Comparison of ENCODE assay signal across 7 cellular contexts in the genomic region with DNA sequence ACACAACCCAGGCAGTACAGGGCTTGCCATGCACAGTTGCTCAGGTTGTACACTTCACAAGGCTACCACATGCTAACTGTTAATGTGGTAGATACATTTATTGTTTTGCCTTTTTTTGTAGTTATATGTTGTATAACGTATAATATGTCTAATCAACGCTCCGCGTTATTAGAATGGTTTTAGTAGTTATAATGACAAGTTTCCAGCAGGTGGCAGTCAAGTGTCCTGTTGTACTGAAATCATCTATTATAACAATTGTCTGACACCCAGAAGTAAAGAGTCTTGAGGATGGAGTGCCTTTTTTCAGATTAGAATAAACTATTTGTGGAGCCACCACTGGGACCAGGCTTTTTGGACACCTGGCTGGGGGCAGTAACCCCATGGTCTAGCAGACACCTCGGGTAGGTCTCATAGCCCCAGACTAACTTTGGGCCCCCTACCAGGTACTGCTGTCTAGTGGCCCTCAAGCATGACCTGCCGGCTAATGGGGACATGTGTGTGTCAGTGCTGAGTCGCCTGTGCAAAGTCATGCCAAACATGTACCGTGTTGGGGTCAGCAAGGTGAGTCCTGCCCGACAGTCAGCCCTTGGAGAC. TPM values are rescaled to one million over a fixed set of nuclear protein-coding genes. Genes with fewer than 3 reads are reported as not detected.
DNase-seq lines count a peak whose midpoint lies in the region; ATAC-seq, FAIRE-seq and TF ChIP-seq lines count a peak whose summit lies in the region.

No MANE protein-coding gene starts in this region.

- TF ChIP-seq CTCF in HFF-Myc (IDR thresholded peaks at IDR 0.05; ENCODE audit: low read depth, low read length, missing control alignments) (peak; percentile 51), PC-9 (conservative IDR thresholded peaks at IDR 0.05) (peak; percentile 79), GM12878 (IDR thresholded peaks at IDR 0.05 in 2 of 3, conservative IDR thresholded peaks at IDR 0.05 in 1 of 3; ENCODE audit: control insufficient read depth in 2 of 3, extremely low read depth in 1 of 3, insufficient read depth in 1 of 3, low read depth in 3 of 3, low read length in 3 of 3) (peak; percentile 40 to 69 (median 60))

- H3K27me3 ChIP-seq in PC-9 (ENCODE audit: insufficient read depth, low read depth) (no peaks in the 10 kb centered on the region), GM12878 (replicated peaks in 1 of 2; ENCODE audit: control insufficient read depth in 2 of 2, insufficient read depth in 2 of 2, low read length in 1 of 2) (no peaks in the 10 kb centered on the region)

- H3K4me1 ChIP-seq in PC-9 (replicated peaks; ENCODE audit: insufficient read depth): peaks cover 5% of the 10 kb centered on the region; the same call in 1 of the 2 replicates
- no peaks in the 10 kb centered on the region for H3K4me1 ChIP-seq in GM12878 (ENCODE audit: control insufficient read depth, insufficient read depth, low read length)

- no peaks in the 10 kb centered on the region for H3K9me2 ChIP-seq in PC-9 (ENCODE audit: insufficient read depth)

- FAIRE-seq in GM12878 (lab: Jason Lieb, UNC): peak; percentile 95

- in situ Hi-C loops in GM12878 (cut with MboI): no loop called here

- TF ChIP-seq POLR2A in GM12878 (IDR thresholded peaks at IDR 0.05; ENCODE audit: low read depth, low read length): no peak

- 5% methylated on average over 9 of the region's 9 CpGs for WGBS in GM12878 (ENCODE audit: insufficient coverage, insufficient replicate concordance, low lambda C conversion rate, missing lambda C conversion rate)

- RAD21 ChIA-PET in GM12878 (lab: Charles Lee; ENCODE audit: unreplicated experiment): interaction anchor here (0.6 to 4.3 kb wide), 9 partner anchors 17 to 75 kb away, joined by 3 to 28 read pairs (median 4); no protein-coding TSS in a partner anchor

- intact Hi-C loops in PC-9 (cut with micrococcal nuclease; ENCODE audit: unreplicated experiment) (loop anchor here (1.0 to 2.0 kb wide), 2 partner anchors 41 to 77 kb away; a partner anchor contains a TSS), GM12878 (cut with micrococcal nuclease; ENCODE audit: unreplicated experiment) (loop anchor here (2.0 kb wide), 2 partner anchors 45 to 75 kb away; no protein-coding TSS in a partner anchor)

- H3K79me2 ChIP-seq in PC-9 (ENCODE audit: low read depth): no peaks in the 10 kb centered on the region
- H3K79me2 ChIP-seq in GM12878 (ENCODE audit: control insufficient read depth, insufficient read depth, low read length): no peaks in the 10 kb centered on the region

- DNase-seq in DMS53 (lab: John Stamatoyannopoulos, UW) (peak; percentile 73), HFF-Myc (ENCODE audit: extremely low read depth, low read depth) (peak; percentile 29), PC-9 (peak in 1 of 2 experiments; percentile 30), GM12878 (ENCODE audit: low read depth, low spot score) (no peak), iris pigment epithelial cell (ENCODE audit: low read depth) (peak; percentile 43)
- peak; percentile 5 for DNase-seq in stimulated activated naive CD4-positive, alpha-beta T cell treated with Interleukin-2 at 50 U/mL for 16 hours (lab: John Stamatoyannopoulos, UW)

- SMC1A ChIA-PET in GM12878 (lab: Charles Lee; ENCODE audit: uncharacterized antibody, unreplicated experiment): interaction anchor here (0.7 to 2.1 kb wide), 7 partner anchors 42 to 77 kb away, joined by 3 to 9 read pairs (median 4); no protein-coding TSS in a partner anchor

- H3K9ac ChIP-seq in GM12878 (ENCODE audit: control insufficient read depth, insufficient read depth, low read length): no peak overlapping the region

- TF ChIP-seq RAD21 in GM12878 (IDR thresholded peaks at IDR 0.05; ENCODE audit: insufficient read depth, low read depth, low read length): peak; percentile 70

- H3K4me3 ChIP-seq in HFF-Myc (replicated peaks; ENCODE audit: low read depth, low read length): no peak overlapping the region
- H3K4me3 ChIP-seq in PC-9: no peak overlapping the region
- no peak overlapping the region for H3K4me3 ChIP-seq in GM12878

- H2AFZ ChIP-seq in PC-9: no peak overlapping the region
- H2AFZ ChIP-seq in GM12878 (ENCODE audit: control insufficient read depth, low read depth, low read length): no peak overlapping the region

- BruUV-seq in PC-9 (replicated peaks; lab: Mats Ljungman, UMichigan) (no TSS peak), GM12878 (replicated peaks; lab: Mats Ljungman, UMichigan) (no TSS peak)

- CTCF ChIA-PET in PC-9 (lab: Charles Lee): no interaction called here
- CTCF ChIA-PET in GM12878 (lab: Yijun Ruan, JAX): interaction anchor here (0.8 to 4.8 kb wide), 10 partner anchors 12 to 80 kb away, joined by 3 to 43 read pairs (median 4); a partner anchor contains a TSS

- H3K27ac ChIP-seq in PC-9 (no peak overlapping the region), GM12878 (ENCODE audit: control insufficient read depth, insufficient read depth) (no peak overlapping the region)

- H3K9me3 ChIP-seq in PC-9 (ENCODE audit: insufficient read depth, low read depth) (no peaks in the 10 kb centered on the region), GM12878 (replicated peaks; ENCODE audit: control insufficient read depth, insufficient read depth, low read length) (no peaks in the 10 kb centered on the region)

- no peaks in the 10 kb centered on the region for H3K36me3 ChIP-seq in PC-9 (ENCODE audit: low read depth)
- no peaks in the 10 kb centered on the region for H3K36me3 ChIP-seq in GM12878 (ENCODE audit: control insufficient read depth in 2 of 2, insufficient read depth in 2 of 2, low read length in 1 of 2)

- H3F3A ChIP-seq in PC-9 (ENCODE audit: insufficient read depth, low read depth): 0 out of 2 replicates have a peak, but pooled peaks cover 6% of the 10 kb centered on the region

- POLR2A ChIA-PET in PC-9 (lab: Charles Lee; ENCODE audit: unreplicated experiment): interaction anchor here (0.7 kb wide), 1 partner anchor 78 kb away, joined by 3 read pairs; no protein-coding TSS in a partner anchor
- POLR2A ChIA-PET in GM12878 (lab: Charles Lee): interaction anchor here (1.0 kb wide), 1 partner anchor 41 kb away, joined by 3 read pairs; no protein-coding TSS in a partner anchor

- ATAC-seq in GM12878 (peak; percentile 72), GM21390 (IDR thresholded peaks at IDR 0.05; ENCODE audit: unreplicated experiment) (no peak)

- H4K20me1 ChIP-seq in PC-9 (ENCODE audit: insufficient read depth) (no peaks in the 10 kb centered on the region), GM12878 (ENCODE audit: control insufficient read depth, insufficient read depth) (no peaks in the 10 kb centered on the region)

- no peak for TF ChIP-seq EP300 in GM12878 (IDR thresholded peaks at IDR 0.05; ENCODE audit: borderline replicate concordance in 1 of 2, control insufficient read depth in 1 of 2, low read depth in 2 of 2, low read length in 2 of 2)

- H3K4me2 ChIP-seq in PC-9 (no peak overlapping the region), GM12878 (ENCODE audit: control insufficient read depth, insufficient read depth) (no peak overlapping the region)

RNA-seq across cellular contexts. Expression of a gene that starts 32.8 kb away (rescaled TPM):
- total RNA-seq in PC-9 (2021) (3.5 and 4.9 TPM in 2 replicates), GM12878 (2014; rRNA removed) (0.22 and 0.23 TPM in 2 replicates), GM12878 (2014; rRNA removed; fragmentation: Illumina TruSeq; extraction: Trizol) (0.18 TPM in 1 of 2 replicates, not detected in the other), GM12878 (2021) (0.13 and 0.56 TPM in 2 replicates)
- total RNA-seq in GM12878 (2013; cell fraction: nucleolus; rRNA removed): 5.5 and 6.0 TPM in 2 replicates
- polyA plus RNA-seq in GM12878 (2011; ENCODE audit: low read depth): 1.0 TPM
- polyA plus RNA-seq in GM12878 (2011; rRNA removed) (0.71 and 0.77 TPM in 2 replicates), GM12878 (2014; fragmentation: Illumina TruSeq; extraction: Trizol) (0.03 and 0.19 TPM in 2 replicates), GM12878 (2014; fragmentation: Nextera tagmentation; extraction: Ambion mirVana) (not detected), GM12878 (2014; rRNA removed) (0.10 and 0.20 TPM in 2 replicates), GM12878 (2016; fragmentation: Nextera tagmentation; extraction: Ambion mirVana) (under 1 TPM in 1 of 2 experiments, not detected in 1; 0.03 TPM)
- 0.70 and 0.94 TPM in 2 replicates for polyA plus RNA-seq in GM12878 (2011; cell fraction: cytosol; rRNA removed)
- polyA plus RNA-seq in GM12878 (2011; cell fraction: nucleus; rRNA removed): 3.4 and 8.1 TPM in 2 replicates
- 1.6 and 2.1 TPM in 2 replicates for polyA plus RNA-seq in GM12878 (2012)
- 0.29 and 1.5 TPM in 2 replicates for polyA minus RNA-seq in GM12878 (2011; rRNA and poly(A)+ RNA removed)
- polyA minus RNA-seq in GM12878 (2011; cell fraction: cytosol; rRNA and poly(A)+ RNA removed): not detected in 2 replicates
- polyA minus RNA-seq in GM12878 (2011; cell fraction: nucleus; rRNA and poly(A)+ RNA removed): 1.7 and 2.9 TPM in 2 replicates

RNA-seq across cellular contexts. Expression of a gene that starts 42.3 kb away (rescaled TPM):
- 101 and 117 TPM in 2 replicates for total RNA-seq in PC-9 (2021)
- 39.1 and 42.2 TPM in 2 replicates for total RNA-seq in GM12878 (2013; cell fraction: nucleolus; rRNA removed)
- 62.7 and 65.9 TPM in 2 replicates for total RNA-seq in GM12878 (2014; rRNA removed)
- total RNA-seq in GM12878 (2014; rRNA removed; fragmentation: Illumina TruSeq; extraction: Trizol): 45.0 and 47.0 TPM in 2 replicates
- 77.0 and 78.3 TPM in 2 replicates for total RNA-seq in GM12878 (2021)
- polyA plus RNA-seq in GM12878 (2011; ENCODE audit: low read depth): 39.6 TPM
- 98.6 and 99.9 TPM in 2 replicates for polyA plus RNA-seq in GM12878 (2011; rRNA removed)
- 113 and 137 TPM in 2 replicates for polyA plus RNA-seq in GM12878 (2011; cell fraction: cytosol; rRNA removed)
- polyA plus RNA-seq in GM12878 (2011; cell fraction: nucleus; rRNA removed): 52.2 and 54.1 TPM in 2 replicates
- polyA plus RNA-seq in GM12878 (2012): 60.4 and 69.4 TPM in 2 replicates
- polyA plus RNA-seq in GM12878 (2014; fragmentation: Illumina TruSeq; extraction: Trizol): 34.8 and 44.7 TPM in 2 replicates
- polyA plus RNA-seq in GM12878 (2014; fragmentation: Nextera tagmentation; extraction: Ambion mirVana): 10 to 100 TPM; 13.7 to 31.8 TPM
- polyA plus RNA-seq in GM12878 (2014; rRNA removed): 51.8 and 54.0 TPM in 2 replicates
- polyA plus RNA-seq in GM12878 (2016; fragmentation: Nextera tagmentation; extraction: Ambion mirVana): 10 to 100 TPM; 53.0 to 59.3 TPM
- 120 and 218 TPM in 2 replicates for polyA minus RNA-seq in GM12878 (2011; rRNA and poly(A)+ RNA removed)
- polyA minus RNA-seq in GM12878 (2011; cell fraction: cytosol; rRNA and poly(A)+ RNA removed): 84.7 and 89.1 TPM in 2 replicates
- polyA minus RNA-seq in GM12878 (2011; cell fraction: nucleus; rRNA and poly(A)+ RNA removed): 25.6 and 36.5 TPM in 2 replicates

RNA-seq across cellular contexts. Expression of a gene that starts 53.6 kb away (rescaled TPM):
- 62.4 and 66.9 TPM in 2 replicates for total RNA-seq in PC-9 (2021)
- total RNA-seq in GM12878 (2013; cell fraction: nucleolus; rRNA removed): 79.5 and 83.7 TPM in 2 replicates
- 54.0 and 57.8 TPM in 2 replicates for total RNA-seq in GM12878 (2014; rRNA removed)
- total RNA-seq in GM12878 (2014; rRNA removed; fragmentation: Illumina TruSeq; extraction: Trizol): 37.7 and 42.1 TPM in 2 replicates
- 55.0 and 56.2 TPM in 2 replicates for total RNA-seq in GM12878 (2021)
- 18.1 TPM for polyA plus RNA-seq in GM12878 (2011; ENCODE audit: low read depth)
- 17.1 and 32.9 TPM in 2 replicates for polyA plus RNA-seq in GM12878 (2011; rRNA removed)
- 42.7 and 47.6 TPM in 2 replicates for polyA plus RNA-seq in GM12878 (2011; cell fraction: cytosol; rRNA removed)
- polyA plus RNA-seq in GM12878 (2011; cell fraction: nucleus; rRNA removed): 108 and 113 TPM in 2 replicates
- 27.8 and 30.8 TPM in 2 replicates for polyA plus RNA-seq in GM12878 (2012)
- polyA plus RNA-seq in GM12878 (2014; fragmentation: Illumina TruSeq; extraction: Trizol): 19.3 and 35.2 TPM in 2 replicates
- polyA plus RNA-seq in GM12878 (2014; fragmentation: Nextera tagmentation; extraction: Ambion mirVana): 10 to 100 TPM in 1 of 2 experiments, 1 to 10 TPM in 1; 9.1 to 13.7 TPM
- polyA plus RNA-seq in GM12878 (2014; rRNA removed): 53.3 and 56.5 TPM in 2 replicates
- 10 to 100 TPM; 49.3 to 64.8 TPM for polyA plus RNA-seq in GM12878 (2016; fragmentation: Nextera tagmentation; extraction: Ambion mirVana)
- polyA minus RNA-seq in GM12878 (2011; rRNA and poly(A)+ RNA removed): 34.3 and 52.0 TPM in 2 replicates
- polyA minus RNA-seq in GM12878 (2011; cell fraction: cytosol; rRNA and poly(A)+ RNA removed): 18.8 and 21.0 TPM in 2 replicates
- 35.2 and 59.0 TPM in 2 replicates for polyA minus RNA-seq in GM12878 (2011; cell fraction: nucleus; rRNA and poly(A)+ RNA removed)
